2 cellular contexts compared by ENCODE assay signal in the genomic region with DNA sequence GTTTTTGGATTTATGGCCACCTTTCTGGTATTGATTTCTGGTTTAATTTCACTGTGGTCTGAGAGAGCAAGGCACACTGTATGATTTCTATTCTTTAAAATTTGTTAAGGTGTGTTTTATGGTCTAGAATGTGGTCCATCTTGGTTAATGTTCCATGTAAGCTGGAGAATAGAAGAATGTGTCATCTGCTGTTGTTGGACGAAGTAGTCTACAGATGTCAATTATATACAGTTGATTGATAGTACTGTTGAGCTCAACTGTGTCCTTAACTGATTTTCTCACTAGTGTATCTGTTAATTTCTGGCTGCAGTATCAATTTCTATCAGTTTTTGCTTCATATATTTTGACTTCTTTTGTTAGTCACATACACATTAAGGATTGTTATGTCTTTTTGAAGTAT.
A peak's percentile ranks its signal among the peaks of the same experiment; 100 is the strongest.
TF ChIP-seq lines count a peak whose summit lies in the region.

No MANE protein-coding gene starts in this region.

TF ChIP-seq in HEK293T, 16 proteins besides CTCF, POLR2A, EP300 and RAD21 (continued from another document):
- TF ChIP-seq, protein P1, sequence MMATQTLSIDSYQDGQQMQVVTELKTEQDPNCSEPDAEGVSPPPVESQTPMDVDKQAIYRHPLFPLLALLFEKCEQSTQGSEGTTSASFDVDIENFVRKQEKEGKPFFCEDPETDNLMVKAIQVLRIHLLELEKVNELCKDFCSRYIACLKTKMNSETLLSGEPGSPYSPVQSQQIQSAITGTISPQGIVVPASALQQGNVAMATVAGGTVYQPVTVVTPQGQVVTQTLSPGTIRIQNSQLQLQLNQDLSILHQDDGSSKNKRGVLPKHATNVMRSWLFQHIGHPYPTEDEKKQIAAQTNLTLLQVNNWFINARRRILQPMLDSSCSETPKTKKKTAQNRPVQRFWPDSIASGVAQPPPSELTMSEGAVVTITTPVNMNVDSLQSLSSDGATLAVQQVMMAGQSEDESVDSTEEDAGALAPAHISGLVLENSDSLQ (IDR thresholded peaks at IDR 0.05) = peak; percentile 52
- TF ChIP-seq FOXA1 (IDR thresholded peaks at IDR 0.05) = no peak
- no peak for TF ChIP-seq LEF1 (IDR thresholded peaks at IDR 0.05; ENCODE audit: borderline replicate concordance)
- no peak for TF ChIP-seq SUZ12 (IDR thresholded peaks at IDR 0.05)
- no peak for TF ChIP-seq FOXK2 (IDR thresholded peaks at IDR 0.05)
- TF ChIP-seq FOXM1 (IDR thresholded peaks at IDR 0.05; ENCODE audit: borderline replicate concordance) = no peak
TF ChIP-seq in HEK293T: peak in this region for 1.

TF ChIP-seq in GM12878, 131 proteins besides CTCF, POLR2A, EP300 and RAD21 (continued from another document):
- no peak for TF ChIP-seq ZNF217 (IDR thresholded peaks at IDR 0.05)
- TF ChIP-seq BHLHE40 (IDR thresholded peaks at IDR 0.05; ENCODE audit: borderline replicate concordance in 1 of 2, low read depth in 2 of 2, low read length in 1 of 2) = no peak
- TF ChIP-seq STAT1 (conservative IDR thresholded peaks at IDR 0.05) = no peak
- TF ChIP-seq, protein P2, sequence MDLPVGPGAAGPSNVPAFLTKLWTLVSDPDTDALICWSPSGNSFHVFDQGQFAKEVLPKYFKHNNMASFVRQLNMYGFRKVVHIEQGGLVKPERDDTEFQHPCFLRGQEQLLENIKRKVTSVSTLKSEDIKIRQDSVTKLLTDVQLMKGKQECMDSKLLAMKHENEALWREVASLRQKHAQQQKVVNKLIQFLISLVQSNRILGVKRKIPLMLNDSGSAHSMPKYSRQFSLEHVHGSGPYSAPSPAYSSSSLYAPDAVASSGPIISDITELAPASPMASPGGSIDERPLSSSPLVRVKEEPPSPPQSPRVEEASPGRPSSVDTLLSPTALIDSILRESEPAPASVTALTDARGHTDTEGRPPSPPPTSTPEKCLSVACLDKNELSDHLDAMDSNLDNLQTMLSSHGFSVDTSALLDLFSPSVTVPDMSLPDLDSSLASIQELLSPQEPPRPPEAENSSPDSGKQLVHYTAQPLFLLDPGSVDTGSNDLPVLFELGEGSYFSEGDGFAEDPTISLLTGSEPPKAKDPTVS (IDR thresholded peaks at IDR 0.05; ENCODE audit: low read depth, low read length) = no peak
- TF ChIP-seq, protein P3, sequence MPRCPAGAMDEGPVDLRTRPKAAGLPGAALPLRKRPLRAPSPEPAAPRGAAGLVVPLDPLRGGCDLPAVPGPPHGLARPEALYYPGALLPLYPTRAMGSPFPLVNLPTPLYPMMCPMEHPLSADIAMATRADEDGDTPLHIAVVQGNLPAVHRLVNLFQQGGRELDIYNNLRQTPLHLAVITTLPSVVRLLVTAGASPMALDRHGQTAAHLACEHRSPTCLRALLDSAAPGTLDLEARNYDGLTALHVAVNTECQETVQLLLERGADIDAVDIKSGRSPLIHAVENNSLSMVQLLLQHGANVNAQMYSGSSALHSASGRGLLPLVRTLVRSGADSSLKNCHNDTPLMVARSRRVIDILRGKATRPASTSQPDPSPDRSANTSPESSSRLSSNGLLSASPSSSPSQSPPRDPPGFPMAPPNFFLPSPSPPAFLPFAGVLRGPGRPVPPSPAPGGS (IDR thresholded peaks at IDR 0.05; ENCODE audit: borderline replicate concordance, insufficient read depth, low read depth, low read length, poor library complexity, severe bottlenecking) = no peak
- no peak for TF ChIP-seq SUPT20H (IDR thresholded peaks at IDR 0.05; ENCODE audit: borderline replicate concordance, control insufficient read depth, low read depth, low read length)
- no peak for TF ChIP-seq EGR1 (IDR thresholded peaks at IDR 0.05; ENCODE audit: borderline replicate concordance in 1 of 2, low read depth in 2 of 2, low read length in 2 of 2)
TF ChIP-seq in GM12878: peak in this region for 0.
